ENCODE assay signal across 29 cellular contexts in genomic region chr10:24748214-24748613, GRCh38.
"Had no signal": no experiment of that assay in that cellular context is flagged by ENCODE, and none has a peak within 500 bp of the region (broad histone marks: within the 10 kb centered on the region; RNA-seq: fewer than 3 reads in every experiment).

No MANE protein-coding gene starts in this region.

- H3K9me3 ChIP-seq: colonic mucosa, esophagus muscularis mucosa, esophagus squamous epithelium, gastrocnemius medialis, gastroesophageal sphincter, heart left ventricle, heart right ventricle had no signal

- H3K4me1 ChIP-seq: colonic mucosa, foreskin keratinocyte, gastrocnemius medialis, heart right ventricle had no signal

- H2AFZ ChIP-seq: hepatocyte had no signal

- H3K36me3 ChIP-seq: colonic mucosa, esophagus muscularis mucosa, esophagus squamous epithelium, gastrocnemius medialis, gastroesophageal sphincter, heart left ventricle, heart right ventricle had no signal

- H3K4me3 ChIP-seq: colonic mucosa, coronary artery, dorsolateral prefrontal cortex, esophagus muscularis mucosa, esophagus squamous epithelium, gastrocnemius medialis, gastroesophageal sphincter, heart left ventricle, heart right ventricle, hepatocyte had no signal

- FAIRE-seq: colon, endometrium, endothelial cell of umbilical vein, frontal cortex had no signal

- H3K79me2 ChIP-seq: hepatocyte had no signal

- H3K27ac ChIP-seq: colonic mucosa, coronary artery, dorsolateral prefrontal cortex, epithelial cell of prostate, esophagus muscularis mucosa, esophagus squamous epithelium, foreskin keratinocyte, gastrocnemius medialis, gastroesophageal sphincter, heart left ventricle, heart right ventricle, hepatocyte had no signal

- H3K4me2 ChIP-seq: hepatocyte had no signal

- H3K27me3 ChIP-seq: colonic mucosa, dorsolateral prefrontal cortex, esophagus muscularis mucosa, esophagus squamous epithelium, foreskin keratinocyte, gastrocnemius medialis, gastroesophageal sphincter, heart left ventricle, heart right ventricle, hepatocyte had no signal

- DNase-seq: colonic mucosa; cortex of kidney; dermis blood vessel endothelial cell; dorsolateral prefrontal cortex; effector CD4-positive, alpha-beta T cell; effector CD8-positive, alpha-beta T cell; effector memory CD4-positive, alpha-beta T cell; effector memory CD8-positive, alpha-beta T cell; endodermal cell; erythroblast; esophagus squamous epithelium; foreskin fibroblast; foreskin keratinocyte; foreskin melanocyte; gastrocnemius medialis; glutamatergic neuron; head of caudate nucleus; heart left ventricle; heart right ventricle had no signal

- ATAC-seq: effector memory CD8-positive, alpha-beta T cell; esophagus mucosa; foreskin keratinocyte; gastrocnemius medialis; gastroesophageal sphincter; heart left ventricle; heart right ventricle had no signal
